ENCODE assay signal across 21 cellular contexts in the genomic region with DNA sequence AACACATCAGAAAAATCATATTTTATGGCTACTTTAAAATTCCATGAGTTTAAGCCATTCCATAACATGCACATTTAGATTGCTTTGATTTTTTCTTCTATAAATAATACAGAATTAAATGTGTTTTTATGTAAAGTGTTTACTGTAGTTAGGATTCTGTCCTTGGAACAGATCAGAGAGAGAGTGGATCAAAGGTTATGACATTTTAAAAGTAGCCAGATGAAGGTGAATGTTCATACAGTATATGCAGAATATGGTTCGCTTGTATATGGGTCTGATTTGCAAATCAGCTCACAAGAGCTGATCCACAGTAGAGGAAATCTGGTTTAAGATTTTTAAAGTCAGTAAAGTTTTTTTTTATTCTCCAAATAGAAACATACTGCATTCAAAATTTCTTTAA.
"Had no signal": no experiment of that assay in that cellular context is flagged by ENCODE, and none has a peak within 500 bp of the region (broad histone marks: within the 10 kb centered on the region; RNA-seq: fewer than 3 reads in every experiment).

No MANE protein-coding gene starts in this region.

- H3K27ac ChIP-seq: epithelial cell of prostate, esophagus muscularis mucosa, gastroesophageal sphincter, hepatocyte, neural progenitor cell, ovary, right lobe of liver, stomach, thoracic aorta, transverse colon had no signal

- ATAC-seq: effector memory CD8-positive, alpha-beta T cell; gastroesophageal sphincter; left colon; mucosa of descending colon; natural killer cell; right lobe of liver had no signal

- H3K9me3 ChIP-seq: esophagus muscularis mucosa, gastroesophageal sphincter, mucosa of descending colon, ovary, right lobe of liver, stomach, thoracic aorta, transverse colon had no signal

- DNase-seq: effector memory CD8-positive, alpha-beta T cell; glutamatergic neuron; kidney; left colon; mucosa of descending colon; natural killer cell; nucleus accumbens; ovary; right lobe of liver; small intestine; stimulated activated CD4-positive, alpha-beta T cell treated with anti-CD3 and anti-CD28 coated beads, Interleukin-12 subunit alpha, Interleukin-12 subunit beta, amount 100 ng/mL, for 4 hours; stimulated activated naive CD4-positive, alpha-beta T cell; stomach; substantia nigra; transverse colon had no signal

- H3K36me3 ChIP-seq: esophagus muscularis mucosa, gastroesophageal sphincter, neural progenitor cell, ovary, right lobe of liver, stomach, thoracic aorta, transverse colon had no signal

- H3K4me3 ChIP-seq: esophagus muscularis mucosa, gastroesophageal sphincter, hepatocyte, mucosa of descending colon, neural progenitor cell, ovary, right lobe of liver, stomach, thoracic aorta, transverse colon had no signal

- H3K4me1 ChIP-seq: gastroesophageal sphincter, neural progenitor cell, stomach, transverse colon had no signal

- H3K27me3 ChIP-seq: esophagus muscularis mucosa, gastroesophageal sphincter, hepatocyte, neural progenitor cell, ovary, right lobe of liver, stomach, transverse colon had no signal
